26 cellular contexts compared by ENCODE assay signal in the genomic region with DNA sequence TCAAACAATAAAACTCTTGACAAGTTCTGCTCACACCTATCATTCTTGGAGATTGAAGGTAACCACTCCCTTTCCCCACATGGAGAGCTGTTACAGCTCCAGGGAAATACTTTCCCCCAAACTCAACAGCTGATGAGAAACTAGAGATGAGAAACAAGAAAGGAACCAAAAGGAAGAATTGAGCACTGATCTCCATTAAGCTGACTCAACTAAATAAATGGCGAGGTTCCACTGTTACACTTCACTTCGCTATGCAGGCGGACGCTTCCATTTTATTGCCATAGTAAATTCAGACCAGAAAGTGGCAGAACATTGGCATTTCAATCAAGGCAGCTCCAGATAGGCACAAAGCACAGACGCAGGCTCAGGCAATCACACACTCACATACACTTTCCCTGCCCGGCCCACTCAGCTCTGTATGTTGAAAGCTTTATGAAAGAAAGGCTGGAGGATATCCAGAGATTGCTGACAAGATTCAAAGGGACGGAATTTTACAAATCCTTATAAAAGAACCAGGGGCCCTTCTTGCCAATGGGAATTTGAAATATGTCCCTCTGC. TPM values are rescaled to one million over a fixed set of nuclear protein-coding genes. Genes with fewer than 3 reads are reported as not detected.
DNase-seq lines count a peak whose midpoint lies in the region; ATAC-seq, FAIRE-seq and TF ChIP-seq lines count a peak whose summit lies in the region.
"Had no signal": no experiment of that assay in that cellular context is flagged by ENCODE, and none has a peak within 500 bp of the region (broad histone marks: within the 10 kb centered on the region; RNA-seq: fewer than 3 reads in every experiment).

No MANE protein-coding gene starts in this region.

- H3K14ac ChIP-seq in IMR-90 (replicated peaks; ENCODE audit: low read depth, low read length) = no peak overlapping the region

- H3K4me1 ChIP-seq in IMR-90 (ENCODE audit: control insufficient read depth, insufficient read depth, low read length) = no peaks in the 10 kb centered on the region
- H3K4me1 ChIP-seq in smooth muscle cell (ENCODE audit: low read depth) = no peaks in the 10 kb centered on the region
- H3K4me1 ChIP-seq: left ventricle myocardium inferior, tibial nerve had no signal

- peak; percentile 75 for DNase-seq in EH (ENCODE audit: low read depth)
- DNase-seq in IMR-90 = no peak
- peak; percentile 20 for DNase-seq in fibroblast of the aortic adventitia (ENCODE audit: low read depth)
- DNase-seq in smooth muscle cell (lab: John Stamatoyannopoulos, UW; ENCODE audit: unreplicated experiment) = peak; percentile 2
- no peak for DNase-seq in NCI-H1930 (lab: John Stamatoyannopoulos, UW)
- no peak for DNase-seq in RCC 7860 (ENCODE audit: low spot score)
- no peak for DNase-seq in GM20000 (ENCODE audit: low spot score)
- DNase-seq: activated CD4-positive, alpha-beta T cell treated with anti-CD3 and anti-CD28 coated beads for 36 hours; activated CD8-positive, alpha-beta memory T cell treated with anti-CD3 and anti-CD28 coated beads, Interleukin-2, amount 50 U/mL, for 48 hours; activated CD8-positive, alpha-beta T cell treated with anti-CD3 and anti-CD28 coated beads for 36 hours; activated naive CD4-positive, alpha-beta T cell treated with Interleukin-2 at 50 U/mL for 16 hours; brain microvascular endothelial cell; CD4-positive, alpha-beta T cell; left ventricle myocardium inferior; NCI-H1694; NCI-H510A; stimulated activated CD4-positive, alpha-beta T cell treated with anti-CD3 and anti-CD28 coated beads, Interleukin-4, amount 100 ng/mL, for 24 hours; T1000 had no signal

- CTCF ChIA-PET in IMR-90 (lab: Yijun Ruan, JAX) = no interaction called here

- H2AK5ac ChIP-seq in IMR-90 (ENCODE audit: low read depth, low read length) = no peak overlapping the region

- H4K20me1 ChIP-seq in IMR-90 (ENCODE audit: insufficient read depth, low read length) (no peaks in the 10 kb centered on the region), smooth muscle cell (ENCODE audit: low read depth) (no peaks in the 10 kb centered on the region)

- H3K27me3 ChIP-seq in IMR-90 (ENCODE audit: control insufficient read depth, insufficient read depth, low read length) (peaks cover 7% of the 10 kb centered on the region), smooth muscle cell (ENCODE audit: low read depth) (no peaks in the 10 kb centered on the region)
- H3K27me3 ChIP-seq: brain microvascular endothelial cell, tibial nerve had no signal

- TF ChIP-seq CTCF in IMR-90 (conservative IDR thresholded peaks at IDR 0.05; ENCODE audit: low read depth, low read length) = no peak
- TF ChIP-seq CTCF in fibroblast of the aortic adventitia (IDR thresholded peaks at IDR 0.05; ENCODE audit: insufficient read depth, low read length) = no peak
- TF ChIP-seq CTCF in smooth muscle cell (IDR thresholded peaks at IDR 0.05; ENCODE audit: borderline replicate concordance, insufficient read depth, poor library complexity, severe bottlenecking) = no peak
- no peak for TF ChIP-seq CTCF in GM20000 (IDR thresholded peaks at IDR 0.05; ENCODE audit: extremely low read depth, missing control alignments)

- TF ChIP-seq RAD21 in IMR-90 (IDR thresholded peaks at IDR 0.05; ENCODE audit: low read length) = no peak

- no peak overlapping the region for H3K9ac ChIP-seq in IMR-90 (ENCODE audit: low read depth, low read length)
- H3K9ac ChIP-seq in smooth muscle cell (ENCODE audit: low read depth) = no peak overlapping the region

- no peak overlapping the region for H2BK20ac ChIP-seq in IMR-90 (ENCODE audit: low read depth, low read length)

- no peak overlapping the region for H2BK5ac ChIP-seq in IMR-90 (ENCODE audit: low read depth, low read length, poor library complexity, severe bottlenecking)

- H3K4me3 ChIP-seq in IMR-90 (ENCODE audit: insufficient read depth, low read depth, low read length) = no peak overlapping the region
- H3K4me3 ChIP-seq in fibroblast of the aortic adventitia (ENCODE audit: low read depth, low read length) = no peak overlapping the region
- H3K4me3 ChIP-seq in smooth muscle cell = no peak overlapping the region
- H3K4me3 ChIP-seq: left ventricle myocardium inferior, tibial nerve had no signal

- no peaks in the 10 kb centered on the region for H3F3A ChIP-seq in smooth muscle cell (ENCODE audit: low read depth)

- ATAC-seq in IMR-90 (ENCODE audit: low read depth) = peak; percentile 46; the same call in 1 of the 2 replicates
- ATAC-seq: activated CD4-positive, alpha-beta T cell treated with anti-CD3 and anti-CD28 coated beads for 36 hours; activated CD8-positive, alpha-beta T cell treated with anti-CD3 and anti-CD28 coated beads for 36 hours; HCT116; sciatic nerve had no signal

- H3K9me1 ChIP-seq in IMR-90 (ENCODE audit: insufficient read depth, low read length) = no peaks in the 10 kb centered on the region

- intact Hi-C loops in IMR-90 (cut with micrococcal nuclease) = no loop called here

- no peaks in the 10 kb centered on the region for H3K9me3 ChIP-seq in IMR-90 (ENCODE audit: control insufficient read depth, insufficient read depth, low read length)
- no peaks in the 10 kb centered on the region for H3K9me3 ChIP-seq in smooth muscle cell (replicated peaks; ENCODE audit: low read depth)
- H3K9me3 ChIP-seq: left ventricle myocardium inferior, neutrophil, tibial nerve had no signal

- H3K4me2 ChIP-seq in IMR-90 (ENCODE audit: low read depth, low read length) (no peak overlapping the region), smooth muscle cell (peak overlapping the region; percentile 3)

- no peak overlapping the region for H4K5ac ChIP-seq in IMR-90 (ENCODE audit: low read depth, low read length)

- no peak for FAIRE-seq in RCC 7860 (lab: Jason Lieb, UNC)
- FAIRE-seq: D721Med, GM12892, islet of Langerhans had no signal

- no peak overlapping the region for H3K18ac ChIP-seq in IMR-90 (ENCODE audit: low read depth, low read length)

- H2AK9ac ChIP-seq in IMR-90 (replicated peaks; ENCODE audit: low read depth, low read length, poor library complexity) = no peak overlapping the region

- H3K36me3 ChIP-seq in IMR-90 (ENCODE audit: control insufficient read depth, insufficient read depth, low read length) (no peaks in the 10 kb centered on the region), smooth muscle cell (ENCODE audit: low read depth) (no peaks in the 10 kb centered on the region)
- H3K36me3 ChIP-seq: brain microvascular endothelial cell, left ventricle myocardium inferior, neutrophil, tibial nerve had no signal

- H3K23ac ChIP-seq in IMR-90 (ENCODE audit: low read depth, low read length) = no peak overlapping the region

- H2BK15ac ChIP-seq in IMR-90 (ENCODE audit: low read depth, low read length) = no peak overlapping the region

- POLR2A ChIA-PET in IMR-90 (lab: Charles Lee; ENCODE audit: unreplicated experiment) = no interaction called here

- H2BK120ac ChIP-seq in IMR-90 (ENCODE audit: low read depth, low read length) = no peak overlapping the region

- no peaks in the 10 kb centered on the region for H3K79me1 ChIP-seq in IMR-90 (ENCODE audit: low read depth in 1 of 2, low read length in 2 of 2)

- 80% methylated on average over 3 of the region's 7 CpGs; no CpG with 5 or more reads in 1 of the 2 experiments for WGBS in IMR-90 (ENCODE audit: extremely low coverage in 2 of 2, insufficient read length in 1 of 2), 2 experiments
- 33% methylated on average over 7 of the region's 7 CpGs for WGBS in smooth muscle cell (ENCODE audit: low lambda C conversion rate)

- in situ Hi-C loops in IMR-90 (cut with MboI; ENCODE audit: low sequenced_read_pairs) = no loop called here

- no peak overlapping the region for H4K8ac ChIP-seq in IMR-90 (ENCODE audit: low read depth in 2 of 2, low read length in 2 of 2)

- no peak overlapping the region for H3K27ac ChIP-seq in IMR-90 (ENCODE audit: insufficient read depth, low read length)
- H3K27ac ChIP-seq in smooth muscle cell (ENCODE audit: low read depth) = no peak overlapping the region
- H3K27ac ChIP-seq: brain microvascular endothelial cell, left ventricle myocardium inferior, neutrophil, VCaP had no signal

- no peak overlapping the region for H3K56ac ChIP-seq in IMR-90 (ENCODE audit: extremely low read depth, insufficient read depth, low read length)

- H4K91ac ChIP-seq in IMR-90 (ENCODE audit: insufficient read depth, low read depth, low read length) = no peak overlapping the region

- dilution Hi-C loops in IMR-90 (cut with HindIII; ENCODE audit: low sequenced_read_pairs, unreplicated experiment) = no loop called here

- TF ChIP-seq POLR2A in IMR-90 (IDR thresholded peaks at IDR 0.05; ENCODE audit: low read depth, low read length) = no peak

- no peak overlapping the region for H3K4ac ChIP-seq in IMR-90 (ENCODE audit: low read depth, low read length)

- H3K79me2 ChIP-seq in smooth muscle cell (ENCODE audit: low read depth) = no peaks in the 10 kb centered on the region

- BruUV-seq in IMR-90 (replicated peaks; lab: Mats Ljungman, UMichigan) = no TSS peak

- H2AFZ ChIP-seq in IMR-90 (replicated peaks; ENCODE audit: low read length, poor library complexity) = no peak overlapping the region
- H2AFZ ChIP-seq in smooth muscle cell (ENCODE audit: low read depth) = peak overlapping the region; percentile 18

TF ChIP-seq in IMR-90, 13 proteins besides CTCF, POLR2A, EP300 and RAD21:
- TF ChIP-seq MAFK (IDR thresholded peaks at IDR 0.05; ENCODE audit: low read depth, low read length) (peak; percentile 54; the same call in 1 of the 2 replicates), RCOR1 (IDR thresholded peaks at IDR 0.05; ENCODE audit: insufficient replicate concordance, low read length) (no peak)

RNA-seq across cellular contexts. Expression of a gene that starts 11.5 kb away (rescaled TPM):
- 36.7 and 37.8 TPM in 2 replicates for total RNA-seq in IMR-90 (2012; rRNA removed)
- polyA plus RNA-seq in IMR-90 (2012; rRNA removed) = 23.9 and 28.6 TPM in 2 replicates
- polyA plus RNA-seq in IMR-90 (2012; cell fraction: cytosol; rRNA removed) = 4.0 and 8.9 TPM in 2 replicates
- 2.0 and 15.9 TPM in 2 replicates for polyA plus RNA-seq in IMR-90 (2012; cell fraction: nucleus; rRNA removed; ENCODE audit: low replicate concordance)
- total RNA-seq in fibroblast of the aortic adventitia (ENCODE audit: low replicate concordance) = 41.9 and 95.8 TPM in 2 replicates
- 19.6 and 28.3 TPM in 2 replicates for total RNA-seq in smooth muscle cell
- polyA plus RNA-seq in smooth muscle cell = 29.1 and 32.5 TPM in 2 replicates

Comparison
In these comparisons a context has a peak if more than half of its experiments do, and no peak if none do; other contexts are left out.
1. DNase-seq: peak in EH (single experiment), fibroblast of the aortic adventitia (single experiment) and smooth muscle cell (single experiment); none in IMR-90 (single experiment), NCI-H1930 (0 of 2), RCC 7860 (single experiment) and GM20000 (single experiment).